Comparison of ENCODE assay signal across 8 cellular contexts in the genomic region with DNA sequence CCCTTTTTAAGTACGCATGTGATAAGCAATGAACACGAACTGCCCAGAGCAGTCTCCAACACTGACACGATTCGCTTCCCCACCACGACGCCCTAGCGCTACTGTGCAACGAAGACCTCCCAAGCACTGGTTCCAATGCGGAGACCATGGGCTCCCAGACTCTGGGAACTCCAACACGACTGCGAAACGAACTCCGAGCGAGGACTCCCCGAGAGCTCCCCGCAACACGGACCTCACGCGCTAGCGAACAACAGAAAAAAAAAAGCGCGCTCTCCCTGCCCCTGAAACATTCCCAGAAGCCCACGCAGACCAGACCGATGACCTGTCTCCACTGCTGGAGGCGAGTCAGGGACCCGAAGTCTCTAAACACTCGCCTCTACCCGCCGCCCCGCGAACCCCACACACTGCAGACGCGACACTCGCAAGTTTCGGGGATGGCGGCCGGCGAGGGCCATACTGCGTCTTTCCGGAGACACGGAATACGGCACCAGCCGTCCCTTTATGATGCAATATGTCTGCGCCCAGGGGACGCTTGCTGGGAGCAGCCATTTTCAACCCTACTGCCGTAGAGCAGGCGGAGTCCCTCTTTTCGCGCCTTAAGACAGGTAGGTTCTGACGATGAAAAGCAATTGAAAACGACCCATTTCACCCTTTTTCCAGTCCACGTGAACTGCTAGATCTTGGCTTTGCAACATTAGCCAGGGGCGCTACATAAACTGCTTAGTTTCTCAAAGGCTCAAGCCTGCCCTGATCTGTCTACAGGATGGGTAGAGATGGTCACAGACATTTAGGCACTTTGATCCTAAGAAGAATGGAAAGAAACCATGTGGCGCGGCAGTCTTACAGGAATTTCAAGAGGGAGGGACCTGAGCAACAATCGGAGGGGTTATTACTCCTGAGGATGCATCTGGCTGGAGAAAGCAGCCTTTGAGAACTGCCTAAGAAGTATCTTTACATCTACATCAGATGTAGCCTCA. TPM values are rescaled to one million over a fixed set of nuclear protein-coding genes. Genes with fewer than 3 reads are reported as not detected.
DNase-seq lines count a peak whose midpoint lies in the region; ATAC-seq and TF ChIP-seq lines count a peak whose summit lies in the region.

A gene (minus strand): TSS at position 430 of the 977 bp plus-strand sequence. CDS start 7,569 bp downstream, outside the sequence.

- no peak for TF ChIP-seq CTCF in RWPE1 (conservative IDR thresholded peaks at IDR 0.05; ENCODE audit: low read depth)
- TF ChIP-seq CTCF in foreskin keratinocyte (conservative IDR thresholded peaks at IDR 0.05) = no peak
- no peak for TF ChIP-seq CTCF in natural killer cell (IDR thresholded peaks at IDR 0.05)

- H3K4me1 ChIP-seq in ES-I3 (ENCODE audit: insufficient read depth, low read length) = no peaks in the 10 kb centered on the region
- no peaks in the 10 kb centered on the region for H3K4me1 ChIP-seq in foreskin keratinocyte
- no peaks in the 10 kb centered on the region for H3K4me1 ChIP-seq in HAP-1

- in situ Hi-C loops in HAP-1 (cut with MboI; ENCODE audit: low sequenced_read_pairs) = no loop called here

- H3K27ac ChIP-seq in RWPE1 (peak within 1 kb of the TSS; percentile 62), foreskin keratinocyte (peak within 1 kb of the TSS; percentile 73)

- H3K27me3 Mint-ChIP-seq in natural killer cell (ENCODE audit: low read depth in 2 of 2) = no peaks in the 10 kb centered on the region

- CTCF ChIA-PET in RWPE1 (lab: Yijun Ruan, JAX) = no interaction called here

- H3K9me3 ChIP-seq in ES-I3 (ENCODE audit: control insufficient read depth, insufficient read depth, low read length) (peaks cover 38% of the 10 kb centered on the region), HAP-1 (peaks cover 20% of the 10 kb centered on the region)

- intact Hi-C loops in natural killer cell (cut with micrococcal nuclease) = loop anchor here (2.0 to 10.0 kb wide), 2 partner anchors 17 to 57 kb away; a partner anchor contains a TSS

- H3K36me3 Mint-ChIP-seq in natural killer cell = peaks cover 50% of the 10 kb centered on the region

- H3K27ac Mint-ChIP-seq in natural killer cell = peak within 1 kb of the TSS; percentile 96 to 97

- ATAC-seq in foreskin keratinocyte (peak; percentile 87), natural killer cell (peak; percentile 85 to 97 (median 96)), GM21529 (IDR thresholded peaks at IDR 0.05; ENCODE audit: unreplicated experiment) (no peak)

- H3K36me3 ChIP-seq in ES-I3 (ENCODE audit: insufficient read depth, low read length) = peaks cover 28% of the 10 kb centered on the region
- H3K36me3 ChIP-seq in HAP-1 (replicated peaks) = peaks cover 21% of the 10 kb centered on the region

- no peak within 1 kb of the TSS for H3K4me3 ChIP-seq in HAP-1

- peak within 1 kb of the TSS; percentile 91 for H3K9ac ChIP-seq in ES-I3 (ENCODE audit: low read depth, low read length)

- H3K4me3 Mint-ChIP-seq in natural killer cell = peak within 1 kb of the TSS; percentile 100

- H3K9me3 Mint-ChIP-seq in natural killer cell = peaks cover 8 to 32% of the 10 kb centered on the region in 2 donors

- H3K27me3 ChIP-seq in foreskin keratinocyte (no peaks in the 10 kb centered on the region), HAP-1 (ENCODE audit: low read depth) (no peaks in the 10 kb centered on the region)

- peak; percentile 90 for DNase-seq in RWPE1 (ENCODE audit: low spot score)
- DNase-seq in activated naive CD4-positive, alpha-beta T cell treated with Interleukin-2 at 50 U/mL for 16 hours = peak; percentile 60
- DNase-seq in foreskin keratinocyte = peak; percentile 66 to 87
- DNase-seq in natural killer cell = peak; percentile 73
- DNase-seq in stimulated activated CD8-positive, alpha-beta memory T cell treated with anti-CD3 and anti-CD28 coated beads, Interleukin-7, amount 100 ng/mL, for 4 hours (ENCODE audit: low read depth in 2 of 2) = peak; percentile 48 to 50
- no peak for DNase-seq in HAP-1 (ENCODE audit: low spot score in 2 of 2)

- POLR2A ChIA-PET in RWPE1 (lab: Yijun Ruan, JAX; ENCODE audit: low non-redundant PET) = no interaction called here

- H3K4me1 Mint-ChIP-seq in natural killer cell = peaks cover 13 to 19% of the 10 kb centered on the region in 2 donors

RNA-seq across cellular contexts. Expression of the gene that starts here (rescaled TPM):
- total RNA-seq in foreskin keratinocyte (4.5 and 5.5 TPM in 2 replicates), natural killer cell (10 to 100 TPM in 2 of 3 donors, 1 to 10 TPM in 1; 8.5 to 15.6 (median 12.4) TPM)
- 4.1 and 4.7 TPM in 2 replicates for polyA plus RNA-seq in foreskin keratinocyte

Comparison
In these comparisons a context has a peak if more than half of its experiments do, and no peak if none do; other contexts are left out.
1. DNase-seq: peak in RWPE1 (single experiment), activated naive CD4-positive, alpha-beta T cell treated with Interleukin-2 at 50 U/mL for 16 hours (single experiment), foreskin keratinocyte (2 of 2), natural killer cell (single experiment) and stimulated activated CD8-positive, alpha-beta memory T cell treated with anti-CD3 and anti-CD28 coated beads, Interleukin-7, amount 100 ng/mL, for 4 hours (2 of 2); none in HAP-1 (0 of 2).